Comparison of ENCODE assay signal across 19 cellular contexts in genomic region chr2:16049406-16049805, GRCh38.
A peak's percentile ranks its signal among the peaks of the same experiment; 100 is the strongest.
DNase-seq lines count a peak whose midpoint lies in the region; ATAC-seq and TF ChIP-seq lines count a peak whose summit lies in the region.
"Had no signal": no experiment of that assay in that cellular context is flagged by ENCODE, and none has a peak within 500 bp of the region (broad histone marks: within the 10 kb centered on the region; RNA-seq: fewer than 3 reads in every experiment).

No MANE protein-coding gene starts in this region.

- H3K4me3 Mint-ChIP-seq in activated CD8-positive, alpha-beta T cell treated with anti-CD3 and anti-CD28 coated beads for 36 hours = no peak overlapping the region
- H3K4me3 Mint-ChIP-seq: B cell; CD4-positive, CD25-positive, alpha-beta regulatory T cell; CD8-positive, alpha-beta memory T cell; HFFc6 had no signal

- ATAC-seq in Right ventricle myocardium superior (ENCODE audit: poor library complexity) = no peak
- ATAC-seq in activated CD8-positive, alpha-beta T cell treated with anti-CD3 and anti-CD28 coated beads for 36 hours = no peak
- ATAC-seq: HCT116 had no signal

- DNase-seq in NCI-H748 (lab: John Stamatoyannopoulos, UW; ENCODE audit: unreplicated experiment) (peak; percentile 43), NCI-H748 treated with DMSO at 0.1 percent for 48 hours (lab: John Stamatoyannopoulos, UW) (no peak), NCI-H146 treated with DMSO at 0.1 percent for 48 hours (lab: John Stamatoyannopoulos, UW; ENCODE audit: unreplicated experiment) (peak; percentile 24), WERI-Rb-1 (peak; percentile 98), KG1 (lab: John Stamatoyannopoulos, UW) (no peak), Right ventricle myocardium superior (no peak)
- no peak for DNase-seq in activated CD8-positive, alpha-beta T cell treated with anti-CD3 and anti-CD28 coated beads for 36 hours
- DNase-seq: C1 segment of cervical spinal cord; CD4-positive, CD25-positive, alpha-beta regulatory T cell; CD8-positive, alpha-beta memory T cell; COR-L47; DMS 273 treated with DMSO at 0.1 percent for 48 hours; DMS79; GDM1; GM23248; H7; HFFc6 had no signal

- no peaks in the 10 kb centered on the region for H3K4me1 Mint-ChIP-seq in activated CD8-positive, alpha-beta T cell treated with anti-CD3 and anti-CD28 coated beads for 36 hours (ENCODE audit: low read depth)
- H3K4me1 Mint-ChIP-seq: B cell; CD8-positive, alpha-beta memory T cell had no signal

- H3K27ac ChIP-seq in WERI-Rb-1 = peak overlapping the region; percentile 94
- H3K27ac ChIP-seq: GM23248 had no signal

- POLR2A ChIA-PET in activated CD8-positive, alpha-beta T cell treated with anti-CD3 and anti-CD28 coated beads for 36 hours (lab: Charles Lee) = no interaction called here

- H3K36me3 ChIP-seq in WERI-Rb-1 = no peaks in the 10 kb centered on the region

- CTCF ChIA-PET in activated CD8-positive, alpha-beta T cell treated with anti-CD3 and anti-CD28 coated beads for 36 hours (lab: Charles Lee) = no interaction called here

- no peaks in the 10 kb centered on the region for H3K27me3 Mint-ChIP-seq in activated CD8-positive, alpha-beta T cell treated with anti-CD3 and anti-CD28 coated beads for 36 hours
- H3K27me3 Mint-ChIP-seq: CD4-positive, CD25-positive, alpha-beta regulatory T cell; CD8-positive, alpha-beta memory T cell had no signal

- intact Hi-C loops in Right ventricle myocardium superior (cut with DNase I) = no loop called here
- intact Hi-C loops in activated CD8-positive, alpha-beta T cell treated with anti-CD3 and anti-CD28 coated beads for 36 hours (cut with micrococcal nuclease) = no loop called here

- H3K4me3 ChIP-seq in WERI-Rb-1 (ENCODE audit: low read depth, low read length) = peak overlapping the region; percentile 0
- H3K4me3 ChIP-seq: GM23248 had no signal

- H3K27ac Mint-ChIP-seq in activated CD8-positive, alpha-beta T cell treated with anti-CD3 and anti-CD28 coated beads for 36 hours = no peak overlapping the region
- H3K27ac Mint-ChIP-seq: B cell; CD4-positive, CD25-positive, alpha-beta regulatory T cell; HFFc6 had no signal

- no peak for TF ChIP-seq CTCF in WERI-Rb-1 (IDR thresholded peaks at IDR 0.05; ENCODE audit: low read depth, low read length)
- no peak for TF ChIP-seq CTCF in activated CD8-positive, alpha-beta T cell treated with anti-CD3 and anti-CD28 coated beads for 36 hours (IDR thresholded peaks at IDR 0.05)

- no peaks in the 10 kb centered on the region for H3K27me3 ChIP-seq in WERI-Rb-1 (ENCODE audit: insufficient read depth, low read depth, severe bottlenecking)

- H3K36me3 Mint-ChIP-seq in activated CD8-positive, alpha-beta T cell treated with anti-CD3 and anti-CD28 coated beads for 36 hours (ENCODE audit: low read depth) = no peaks in the 10 kb centered on the region
- H3K36me3 Mint-ChIP-seq: CD4-positive, CD25-positive, alpha-beta regulatory T cell; CD8-positive, alpha-beta memory T cell had no signal

- H3K9me3 Mint-ChIP-seq in activated CD8-positive, alpha-beta T cell treated with anti-CD3 and anti-CD28 coated beads for 36 hours = no peaks in the 10 kb centered on the region
- H3K9me3 Mint-ChIP-seq: CD4-positive, CD25-positive, alpha-beta regulatory T cell had no signal

- peaks cover 10% of the 10 kb centered on the region for H3K9me3 ChIP-seq in WERI-Rb-1 (ENCODE audit: severe bottlenecking)

Comparison
In these comparisons a context has a peak if more than half of its experiments do, and no peak if none do; other contexts are left out.
1. DNase-seq: peak in NCI-H748 (single experiment), NCI-H146 treated with DMSO at 0.1 percent for 48 hours (single experiment) and WERI-Rb-1 (single experiment); none in NCI-H748 treated with DMSO at 0.1 percent for 48 hours (single experiment), KG1 (single experiment), Right ventricle myocardium superior (single experiment) and activated CD8-positive, alpha-beta T cell treated with anti-CD3 and anti-CD28 coated beads for 36 hours (single experiment).